Comparison of ENCODE assay signal across 28 cellular contexts in the genomic region with DNA sequence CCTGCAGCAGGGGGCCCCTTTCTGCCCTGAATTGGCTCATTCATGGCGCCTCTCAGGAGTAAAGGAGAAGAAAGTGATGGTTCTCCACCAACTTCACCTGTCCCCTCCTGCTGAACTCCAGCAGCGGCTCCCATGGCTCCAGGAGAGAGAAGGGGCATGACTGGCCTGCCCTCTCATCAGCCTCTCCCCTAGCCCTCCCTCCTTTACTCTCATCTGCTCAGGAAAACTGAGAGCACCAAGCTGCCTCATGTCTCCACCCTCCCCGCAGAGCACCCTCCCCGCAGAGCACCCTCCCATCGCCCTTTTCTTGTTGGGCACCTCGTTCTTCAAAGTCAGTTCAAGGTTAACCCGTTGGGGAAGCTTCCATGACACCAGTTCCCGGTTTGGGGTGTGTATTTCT.
"Had no signal": no experiment of that assay in that cellular context is flagged by ENCODE, and none has a peak within 500 bp of the region (broad histone marks: within the 10 kb centered on the region; RNA-seq: fewer than 3 reads in every experiment).

No MANE protein-coding gene starts in this region.

- H3K9me3 Mint-ChIP-seq: memory B cell; naive thymus-derived CD8-positive, alpha-beta T cell; nephron; neural crest cell; stimulated activated naive CD8-positive, alpha-beta T cell treated with anti-CD3 and anti-CD28 coated beads, Interleukin-15, Interleukin-2, amounts not matched to agents 100 ng/mL and 50 ng/mL, for 24 hours; type B pancreatic cell had no signal

- H3K4me1 ChIP-seq: right atrium auricular region, right lobe of liver, suprapubic skin, tibial artery, vagina had no signal

- H3K36me3 ChIP-seq: neutrophil, ovary, right lobe of liver had no signal

- H3K27ac Mint-ChIP-seq: memory B cell; nephron; progenitor cell of endocrine pancreas; stimulated activated naive CD8-positive, alpha-beta T cell treated with anti-CD3 and anti-CD28 coated beads, Interleukin-15, Interleukin-2, amounts not matched to agents 100 ng/mL and 50 ng/mL, for 24 hours; type B pancreatic cell had no signal

- DNase-seq: heart left ventricle; islet precursor cell; kidney glomerular epithelial cell; midbrain; mucosa of descending colon; naive thymus-derived CD8-positive, alpha-beta T cell; occipital lobe; ovary; right lobe of liver; stimulated activated CD4-positive, alpha-beta T cell treated with anti-CD3 and anti-CD28 coated beads, Interleukin-1b, Interleukin-23, amount 100 ng/mL, for 48 hours; stimulated activated CD4-positive, alpha-beta T cell treated with anti-CD3 and anti-CD28 coated beads, Interleukin-4, amount 100 ng/mL, for 1 hour; stimulated activated naive CD4-positive, alpha-beta T cell; tibial artery had no signal

- H3K36me3 Mint-ChIP-seq: memory B cell; naive thymus-derived CD8-positive, alpha-beta T cell had no signal

- H3K27me3 Mint-ChIP-seq: progenitor cell of endocrine pancreas had no signal

- H3K27me3 ChIP-seq: hepatocyte, neutrophil, ovary, right atrium auricular region, right lobe of liver, suprapubic skin, tibial artery, vagina had no signal

- H3K27ac ChIP-seq: heart left ventricle, hepatocyte, neutrophil, ovary, right atrium auricular region, right lobe of liver, suprapubic skin, thoracic aorta, tibial artery, vagina had no signal

- H3K4me3 Mint-ChIP-seq: memory B cell; naive thymus-derived CD8-positive, alpha-beta T cell; nephron; neural crest cell; stimulated activated naive CD8-positive, alpha-beta T cell treated with anti-CD3 and anti-CD28 coated beads, Interleukin-15, Interleukin-2, amounts not matched to agents 100 ng/mL and 50 ng/mL, for 24 hours; type B pancreatic cell had no signal

- H3K9me3 ChIP-seq: heart left ventricle, mucosa of descending colon, neutrophil, ovary, right atrium auricular region, right lobe of liver, suprapubic skin, thoracic aorta, tibial artery, vagina had no signal

- H3K4me2 ChIP-seq: hepatocyte, smooth muscle cell had no signal

- H3K4me3 ChIP-seq: heart left ventricle, hepatocyte, mucosa of descending colon, ovary, right atrium auricular region, right lobe of liver, smooth muscle cell, suprapubic skin, thoracic aorta, tibial artery, vagina had no signal

- ATAC-seq: heart left ventricle; left cardiac atrium; left lobe of liver; mucosa of descending colon; naive thymus-derived CD8-positive, alpha-beta T cell; right lobe of liver had no signal

- H2AFZ ChIP-seq: hepatocyte had no signal
